In the genomic region with DNA sequence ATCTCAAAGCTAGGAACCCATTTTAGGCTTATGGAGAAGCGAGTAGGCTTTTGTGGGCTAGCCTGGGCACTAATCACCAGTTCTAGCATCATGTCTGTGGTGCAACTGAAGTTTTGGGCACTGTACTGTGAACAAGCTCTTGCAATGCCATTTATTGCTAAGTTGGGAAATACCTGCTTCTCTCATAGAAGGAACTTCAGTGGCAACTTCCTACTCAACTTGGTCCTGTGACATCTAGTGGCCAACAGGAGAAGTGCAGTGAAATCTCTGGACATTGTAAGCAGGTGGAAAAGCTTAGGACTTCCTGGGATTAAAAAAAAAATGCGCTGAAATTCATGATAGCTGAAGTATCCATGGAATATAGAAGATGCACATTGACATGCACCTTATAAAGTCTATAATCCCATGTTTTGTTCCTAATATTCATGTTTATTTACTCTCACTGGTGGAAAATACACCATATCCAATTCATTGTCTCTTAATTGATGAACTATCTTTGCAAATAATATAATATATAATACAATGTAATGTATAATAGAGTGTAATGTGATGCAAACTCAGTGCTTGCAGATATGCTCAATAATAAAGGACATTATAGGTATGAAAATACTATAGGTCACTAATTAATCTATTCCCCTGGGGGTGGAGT, we compare ENCODE assay signal across 8 cellular contexts. TPM values are rescaled to one million over a fixed set of nuclear protein-coding genes. Genes with fewer than 3 reads are reported as not detected.
DNase-seq lines count a peak whose midpoint lies in the region; ATAC-seq lines count a peak whose summit lies in the region.

No MANE protein-coding gene starts in this region.

- no peak overlapping the region for H3K4me3 ChIP-seq in CD8-positive, alpha-beta memory T cell (ENCODE audit: low read length)
- H3K4me3 ChIP-seq in Jurkat, Clone E6-1 (ENCODE audit: low read length), result no peak overlapping the region

- no peak overlapping the region for H3K4me3 Mint-ChIP-seq in CD8-positive, alpha-beta memory T cell

- peak; percentile 82 for ATAC-seq in GM19043 (IDR thresholded peaks at IDR 0.05; ENCODE audit: low read depth, unreplicated experiment)
- ATAC-seq in left cardiac atrium, result peak; percentile 70 to 86
- no peak for ATAC-seq in GM19328 (IDR thresholded peaks at IDR 0.05; ENCODE audit: unreplicated experiment)

- H3K9me3 ChIP-seq in CD8-positive, alpha-beta memory T cell (ENCODE audit: low read length), result no peaks in the 10 kb centered on the region

- no peak overlapping the region for H3K27ac ChIP-seq in CD8-positive, alpha-beta memory T cell (ENCODE audit: low read depth, low read length)

- H3K27ac Mint-ChIP-seq in CD8-positive, alpha-beta memory T cell, result no peak overlapping the region

- CTCF ChIA-PET in CD8-positive, alpha-beta memory T cell (lab: Charles Lee), result interaction anchor here (0.8 to 1.7 kb wide), 10 partner anchors 9 to 944 kb away, joined by 3 to 6 read pairs (median 4); no protein-coding TSS in a partner anchor

- H3K4me1 Mint-ChIP-seq in CD8-positive, alpha-beta memory T cell, result no peaks in the 10 kb centered on the region

- DNase-seq in CD8-positive, alpha-beta memory T cell, result peak; percentile 5 to 57 (median 32)
- peak; percentile 60 for DNase-seq in Jurkat, Clone E6-1 (ENCODE audit: low read depth, low spot score)
- DNase-seq in RKO (ENCODE audit: low spot score) (peak; percentile 79), amniotic epithelial cell (ENCODE audit: low read depth) (peak; percentile 93), left cardiac atrium (peak; percentile 44), renal cortical epithelial cell (ENCODE audit: low read depth) (peak; percentile 94)

- intact Hi-C loops in left cardiac atrium (cut with DNase I), result loop anchor here in 1 of 2 donors (5.0 to 10.0 kb wide), 2 partner anchors 62 to 241 kb away; no protein-coding TSS in a partner anchor

- no peaks in the 10 kb centered on the region for H3K27me3 ChIP-seq in CD8-positive, alpha-beta memory T cell (ENCODE audit: insufficient read depth, low read length, poor library complexity, severe bottlenecking)

- H3K9me3 Mint-ChIP-seq in CD8-positive, alpha-beta memory T cell, result no peaks in the 10 kb centered on the region

- POLR2A ChIA-PET in CD8-positive, alpha-beta memory T cell (lab: Charles Lee), result no interaction called here

- no peaks in the 10 kb centered on the region for H3K4me1 ChIP-seq in CD8-positive, alpha-beta memory T cell (ENCODE audit: insufficient read depth, low read length)

- H3K36me3 ChIP-seq in CD8-positive, alpha-beta memory T cell (ENCODE audit: insufficient read depth, low read length), result no peaks in the 10 kb centered on the region

- H3K27me3 Mint-ChIP-seq in CD8-positive, alpha-beta memory T cell, result peaks cover 11 to 27% of the 10 kb centered on the region in 2 donors

- H3K36me3 Mint-ChIP-seq in CD8-positive, alpha-beta memory T cell, result no peaks in the 10 kb centered on the region

RNA-seq across cellular contexts. Expression of a gene that starts 6.5 kb away (rescaled TPM):
- total RNA-seq in CD8-positive, alpha-beta memory T cell, result not detected
- not detected for polyA plus RNA-seq in CD8-positive, alpha-beta memory T cell
- not detected for polyA plus RNA-seq in Jurkat, Clone E6-1 (2012; ENCODE audit: insufficient read depth, insufficient read length)
- 10 to 100 TPM in 1 of 2 donors, 1 to 10 TPM in 1; 3.4 to 13.7 TPM for total RNA-seq in left cardiac atrium
- total RNA-seq in renal cortical epithelial cell, result 60.3 and 980 TPM in 2 replicates

RNA-seq across cellular contexts. Expression of a gene that starts 46.0 kb away (rescaled TPM):
- total RNA-seq in CD8-positive, alpha-beta memory T cell, result under 1 TPM; 0.31 to 0.79 TPM
- polyA plus RNA-seq in CD8-positive, alpha-beta memory T cell, result not detected
- polyA plus RNA-seq in Jurkat, Clone E6-1 (2012; ENCODE audit: insufficient read depth, insufficient read length), result 0.28 TPM
- total RNA-seq in left cardiac atrium, result 1 to 10 TPM; 5.2 to 9.1 TPM
- 9.2 and 21.8 TPM in 2 replicates for total RNA-seq in renal cortical epithelial cell

Comparison
In these comparisons a context has a peak if more than half of its experiments do, and no peak if none do; other contexts are left out.
1. DNase-seq: peak in every context shown above with its lines; median percentile 94 in renal cortical epithelial cell; 93 in amniotic epithelial cell; 79 in RKO; 60 in Jurkat, Clone E6-1; 44 in left cardiac atrium; 32 in CD8-positive, alpha-beta memory T cell.
2. RNA of a gene that starts 6.5 kb away (total RNA-seq): 60.3 to 980 TPM in renal cortical epithelial cell and 3.4 to 13.7 TPM in left cardiac atrium; not detected in CD8-positive, alpha-beta memory T cell; every median in the first group is over 4 times any median in the second.